Comparison of ENCODE assay signal across 11 cellular contexts in genomic region chr7:2923886-2924574, GRCh38.
"Had no signal": no experiment of that assay in that cellular context is flagged by ENCODE, and none has a peak within 500 bp of the region (broad histone marks: within the 10 kb centered on the region; RNA-seq: fewer than 3 reads in every experiment).

No MANE protein-coding gene starts in this region.

- H3K4me1 Mint-ChIP-seq: activated naive CD4-positive, alpha-beta T cell treated with anti-CD3 and anti-CD28 coated beads, Interleukin-2, amount 10 ng/mL, durations not matched to agents 7 days and 5 days; naive thymus-derived CD4-positive, alpha-beta T cell had no signal

- H3K9me3 Mint-ChIP-seq: activated naive CD4-positive, alpha-beta T cell treated with anti-CD3 and anti-CD28 coated beads, Interleukin-2, amount 10 ng/mL, durations not matched to agents 7 days and 5 days had no signal

- H3K36me3 ChIP-seq: cardiac muscle cell, thyroid gland, uterus had no signal

- H3K4me3 Mint-ChIP-seq: activated naive CD4-positive, alpha-beta T cell treated with anti-CD3 and anti-CD28 coated beads, Interleukin-2, amount 10 ng/mL, durations not matched to agents 7 days and 5 days; naive thymus-derived CD4-positive, alpha-beta T cell; stimulated activated memory B cell treated with anti-CD40 and anti-IgM and Interleukin-4, amounts not matched to agents 10 μg/mL and 1 μg/mL and 100 μg/mL, for 72 hours had no signal

- ATAC-seq: mucosa of descending colon; naive thymus-derived CD4-positive, alpha-beta T cell; stimulated activated memory B cell treated with anti-CD40 and anti-IgM and Interleukin-4, amounts not matched to agents 10 μg/mL and 1 μg/mL and 100 μg/mL, for 72 hours had no signal

- H3K9me3 ChIP-seq: mucosa of descending colon, thyroid gland, uterus had no signal

- H3K4me3 ChIP-seq: cardiac muscle cell, mucosa of descending colon, thyroid gland, uterus had no signal

- H3K27me3 ChIP-seq: cardiac muscle cell, thyroid gland, uterus had no signal

- H3K27ac Mint-ChIP-seq: activated naive CD4-positive, alpha-beta T cell treated with anti-CD3 and anti-CD28 coated beads, Interleukin-2, amount 10 ng/mL, durations not matched to agents 7 days and 5 days had no signal

- H3K27ac ChIP-seq: cardiac muscle cell, thyroid gland, uterus had no signal

- DNase-seq: activated T-cell treated with anti-CD3 and anti-CD28 coated beads for 4 hours; hypothalamus; naive thymus-derived CD4-positive, alpha-beta T cell; retina; stimulated activated CD4-positive, alpha-beta T cell treated with anti-CD3 and anti-CD28 coated beads, Interleukin-2, amount 100 ng/mL, for 48 hours; thyroid gland; uterus had no signal

- H3K27me3 Mint-ChIP-seq: activated naive CD4-positive, alpha-beta T cell treated with anti-CD3 and anti-CD28 coated beads, Interleukin-2, amount 10 ng/mL, durations not matched to agents 7 days and 5 days; naive thymus-derived CD4-positive, alpha-beta T cell; stimulated activated memory B cell treated with anti-CD40 and anti-IgM and Interleukin-4, amounts not matched to agents 10 μg/mL and 1 μg/mL and 100 μg/mL, for 72 hours had no signal

- H3K4me1 ChIP-seq: thyroid gland, uterus had no signal
